ENCODE assay signal across 13 cellular contexts in the genomic region with DNA sequence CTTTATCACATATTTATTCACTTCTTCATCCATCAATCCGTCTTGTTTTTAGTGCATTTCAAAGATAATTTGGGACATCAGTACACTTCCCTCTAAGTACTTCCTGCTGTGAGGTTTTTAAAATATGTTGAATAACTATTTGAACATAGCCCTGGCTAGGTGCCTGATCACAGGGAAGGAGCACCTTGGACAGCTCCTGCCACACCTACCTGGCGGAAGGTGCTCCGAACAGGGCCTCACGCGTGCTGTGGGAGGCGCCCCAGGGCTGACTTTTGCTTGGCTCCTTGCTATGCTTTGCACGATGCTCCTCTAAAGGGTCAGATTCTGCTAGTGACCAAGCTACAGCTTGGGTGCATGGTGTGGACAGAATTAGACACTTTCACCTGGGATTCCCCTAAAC. TPM values are rescaled to one million over a fixed set of nuclear protein-coding genes. Genes with fewer than 3 reads are reported as not detected.
DNase-seq lines count a peak whose midpoint lies in the region; ATAC-seq and TF ChIP-seq lines count a peak whose summit lies in the region.
"Had no signal": no experiment of that assay in that cellular context is flagged by ENCODE, and none has a peak within 500 bp of the region (broad histone marks: within the 10 kb centered on the region; RNA-seq: fewer than 3 reads in every experiment).

No MANE protein-coding gene starts in this region.

- H3K4me1 ChIP-seq in GM23338 (ENCODE audit: insufficient read depth) (no peaks in the 10 kb centered on the region; the same call in 1 of the 2 replicates), liver (ENCODE audit: control insufficient read depth in 4 of 4, insufficient read depth in 4 of 4, low read length in 3 of 4) (peaks cover 4 to 8% (median 6%) of the 10 kb centered on the region in 4 donors)

- CTCF ChIA-PET in activated naive CD4-positive, alpha-beta T cell treated with anti-CD3 and anti-CD28 coated beads, Interleukin-2, amount 10 ng/mL, durations not matched to agents 7 days and 5 days (lab: Charles Lee) = interaction anchor here (0.8 to 1.8 kb wide), 3 partner anchors 19 to 53 kb away, joined by 3 to 14 read pairs (median 3); no protein-coding TSS in a partner anchor

- H3K36me3 Mint-ChIP-seq in GM23338 (ENCODE audit: low read depth) = no peaks in the 10 kb centered on the region; the same call in 2 of the 3 replicates
- H3K36me3 Mint-ChIP-seq in activated naive CD4-positive, alpha-beta T cell treated with anti-CD3 and anti-CD28 coated beads, Interleukin-2, amount 10 ng/mL, durations not matched to agents 7 days and 5 days = no peaks in the 10 kb centered on the region
- H3K36me3 Mint-ChIP-seq: naive B cell had no signal

- TF ChIP-seq CTCF in GM23338 (conservative IDR thresholded peaks at IDR 0.05; ENCODE audit: low read depth in 2 of 2) (peak; percentile 9 to 56; a peak in 2 of 4 replicates), liver (IDR thresholded peaks at IDR 0.05; ENCODE audit: low read depth, low read length, missing input control) (no peak)

- H3K27me3 ChIP-seq in GM23338 (ENCODE audit: insufficient read depth) (peaks cover 10% of the 10 kb centered on the region; the same call in 1 of the 2 replicates), liver (ENCODE audit: control insufficient read depth in 4 of 4, insufficient read depth in 4 of 4, low read length in 3 of 4) (no peaks in the 10 kb centered on the region)
- H3K27me3 ChIP-seq: sigmoid colon had no signal

- whole genome bisulfite sequencing in liver = 61% methylated on average over 7 of the region's 7 CpGs

- H3K27ac Mint-ChIP-seq in GM23338 = no peak overlapping the region
- no peak overlapping the region for H3K27ac Mint-ChIP-seq in activated naive CD4-positive, alpha-beta T cell treated with anti-CD3 and anti-CD28 coated beads, Interleukin-2, amount 10 ng/mL, durations not matched to agents 7 days and 5 days
- H3K27ac Mint-ChIP-seq: activated B cell treated with CpG ODN at 0.5 μM for 24 hours had no signal

- peaks cover 10% of the 10 kb centered on the region for H3K4me1 Mint-ChIP-seq in GM23338
- H3K4me1 Mint-ChIP-seq in activated naive CD4-positive, alpha-beta T cell treated with anti-CD3 and anti-CD28 coated beads, Interleukin-2, amount 10 ng/mL, durations not matched to agents 7 days and 5 days = peaks cover 18% of the 10 kb centered on the region

- H3K9me3 ChIP-seq in liver (ENCODE audit: control insufficient read depth in 4 of 4, low read length in 3 of 4) = no peaks in the 10 kb centered on the region
- H3K9me3 ChIP-seq: sigmoid colon, thoracic aorta had no signal

- H3K9me2 ChIP-seq in GM23338 (ENCODE audit: insufficient read depth) = no peaks in the 10 kb centered on the region

- no peak overlapping the region for H3K4me3 Mint-ChIP-seq in GM23338
- no peak overlapping the region for H3K4me3 Mint-ChIP-seq in activated naive CD4-positive, alpha-beta T cell treated with anti-CD3 and anti-CD28 coated beads, Interleukin-2, amount 10 ng/mL, durations not matched to agents 7 days and 5 days
- H3K4me3 Mint-ChIP-seq: activated B cell treated with CpG ODN at 0.5 μM for 24 hours had no signal

- no peaks in the 10 kb centered on the region; the same call in 2 of the 3 replicates for H3K9me3 Mint-ChIP-seq in GM23338
- no peaks in the 10 kb centered on the region for H3K9me3 Mint-ChIP-seq in activated naive CD4-positive, alpha-beta T cell treated with anti-CD3 and anti-CD28 coated beads, Interleukin-2, amount 10 ng/mL, durations not matched to agents 7 days and 5 days
- H3K9me3 Mint-ChIP-seq: activated B cell treated with CpG ODN at 0.5 μM for 24 hours had no signal

- no peak overlapping the region for H3K27ac ChIP-seq in GM23338 (ENCODE audit: low read depth)
- no peak overlapping the region for H3K27ac ChIP-seq in liver (ENCODE audit: low read depth in 1 of 2, low read length in 2 of 2)
- H3K27ac ChIP-seq: sigmoid colon, thoracic aorta had no signal

- no peak overlapping the region for H3K4me2 ChIP-seq in GM23338

- no peaks in the 10 kb centered on the region for H4K20me1 ChIP-seq in GM23338 (replicated peaks; ENCODE audit: insufficient read depth)

- H3K79me2 ChIP-seq in GM23338 (replicated peaks; ENCODE audit: insufficient read depth) = no peaks in the 10 kb centered on the region

- H2AFZ ChIP-seq in GM23338 = no peak overlapping the region

- TF ChIP-seq RAD21 in liver (IDR thresholded peaks at IDR 0.05) = no peak

- DNase-seq in GM23338 (ENCODE audit: low spot score) (peak; percentile 77), LoVo (ENCODE audit: low spot score) (peak; percentile 34), OCI-M2 (lab: John Stamatoyannopoulos, UW; ENCODE audit: unreplicated experiment) (no peak), COR-L47 (lab: John Stamatoyannopoulos, UW) (no peak)
- peak; percentile 80 for DNase-seq in activated naive CD4-positive, alpha-beta T cell treated with anti-CD3 and anti-CD28 coated beads, Interleukin-2, amount 10 ng/mL, durations not matched to agents 7 days and 5 days
- DNase-seq: activated B cell treated with CpG ODN at 0.5 μM for 24 hours, MV-4-11, naive B cell had no signal

- H3K9ac ChIP-seq in liver (ENCODE audit: low read depth in 1 of 2, low read length in 2 of 2) = no peak overlapping the region

- H3K4me3 ChIP-seq in GM23338 (no peak overlapping the region), liver (ENCODE audit: low read depth in 1 of 3, low read length in 3 of 3) (no peak overlapping the region)
- H3K4me3 ChIP-seq: sigmoid colon, thoracic aorta had no signal

- H3K36me3 ChIP-seq in GM23338 (ENCODE audit: insufficient read depth) (no peaks in the 10 kb centered on the region), liver (ENCODE audit: control insufficient read depth in 4 of 4, insufficient read depth in 3 of 4, low read depth in 1 of 4, low read length in 3 of 4) (peaks cover 0 to 3% (median under 1%) of the 10 kb centered on the region in 4 donors)

- peaks cover 10% of the 10 kb centered on the region for H3K27me3 Mint-ChIP-seq in GM23338 (ENCODE audit: insufficient read depth, low read depth, poor library complexity)
- H3K27me3 Mint-ChIP-seq in activated naive CD4-positive, alpha-beta T cell treated with anti-CD3 and anti-CD28 coated beads, Interleukin-2, amount 10 ng/mL, durations not matched to agents 7 days and 5 days = peaks cover 81% of the 10 kb centered on the region

- H3F3A ChIP-seq in GM23338 (replicated peaks; ENCODE audit: low read depth) = no peaks in the 10 kb centered on the region

- peak; percentile 69 for ATAC-seq in GM23338
- no peak for ATAC-seq in GM19452 (IDR thresholded peaks at IDR 0.05; ENCODE audit: unreplicated experiment)
- ATAC-seq: Right ventricle myocardium inferior had no signal

TF ChIP-seq in GM23338, 12 proteins besides CTCF, POLR2A, EP300 and RAD21 (continues in another document):
- TF ChIP-seq JUNB (IDR thresholded peaks at IDR 0.05; ENCODE audit: unreplicated experiment) (no peak), POLR2AphosphoS5 (IDR thresholded peaks at IDR 0.05; ENCODE audit: low read depth) (no peak), EZH2phosphoT487 (IDR thresholded peaks at IDR 0.05; ENCODE audit: unreplicated experiment) (no peak)

TF ChIP-seq in liver, 16 proteins besides CTCF, POLR2A, EP300 and RAD21:
- TF ChIP-seq, protein P1, sequence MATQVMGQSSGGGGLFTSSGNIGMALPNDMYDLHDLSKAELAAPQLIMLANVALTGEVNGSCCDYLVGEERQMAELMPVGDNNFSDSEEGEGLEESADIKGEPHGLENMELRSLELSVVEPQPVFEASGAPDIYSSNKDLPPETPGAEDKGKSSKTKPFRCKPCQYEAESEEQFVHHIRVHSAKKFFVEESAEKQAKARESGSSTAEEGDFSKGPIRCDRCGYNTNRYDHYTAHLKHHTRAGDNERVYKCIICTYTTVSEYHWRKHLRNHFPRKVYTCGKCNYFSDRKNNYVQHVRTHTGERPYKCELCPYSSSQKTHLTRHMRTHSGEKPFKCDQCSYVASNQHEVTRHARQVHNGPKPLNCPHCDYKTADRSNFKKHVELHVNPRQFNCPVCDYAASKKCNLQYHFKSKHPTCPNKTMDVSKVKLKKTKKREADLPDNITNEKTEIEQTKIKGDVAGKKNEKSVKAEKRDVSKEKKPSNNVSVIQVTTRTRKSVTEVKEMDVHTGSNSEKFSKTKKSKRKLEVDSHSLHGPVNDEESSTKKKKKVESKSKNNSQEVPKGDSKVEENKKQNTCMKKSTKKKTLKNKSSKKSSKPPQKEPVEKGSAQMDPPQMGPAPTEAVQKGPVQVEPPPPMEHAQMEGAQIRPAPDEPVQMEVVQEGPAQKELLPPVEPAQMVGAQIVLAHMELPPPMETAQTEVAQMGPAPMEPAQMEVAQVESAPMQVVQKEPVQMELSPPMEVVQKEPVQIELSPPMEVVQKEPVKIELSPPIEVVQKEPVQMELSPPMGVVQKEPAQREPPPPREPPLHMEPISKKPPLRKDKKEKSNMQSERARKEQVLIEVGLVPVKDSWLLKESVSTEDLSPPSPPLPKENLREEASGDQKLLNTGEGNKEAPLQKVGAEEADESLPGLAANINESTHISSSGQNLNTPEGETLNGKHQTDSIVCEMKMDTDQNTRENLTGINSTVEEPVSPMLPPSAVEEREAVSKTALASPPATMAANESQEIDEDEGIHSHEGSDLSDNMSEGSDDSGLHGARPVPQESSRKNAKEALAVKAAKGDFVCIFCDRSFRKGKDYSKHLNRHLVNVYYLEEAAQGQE (IDR thresholded peaks at IDR 0.05) = peak; percentile 96
- no peak for TF ChIP-seq FOXA1 (IDR thresholded peaks at IDR 0.05)
TF ChIP-seq in liver: peak in this region for 1.

RNA-seq across cellular contexts. Expression of a gene that starts 4.9 kb away (rescaled TPM):
- total RNA-seq in GM23338 (2014; rRNA removed; shearing (Covaris generic)) = 9.4 and 9.9 TPM in 2 replicates
- polyA plus RNA-seq in GM23338 (2016; fragmentation: Nextera tagmentation; extraction: Ambion mirVana) = 8.0 and 9.4 TPM in 2 replicates
- total RNA-seq in liver = 1 to 10 TPM in 1 of 2 donors, under 1 TPM in 1; 0.61 to 1.6 TPM
- polyA plus RNA-seq in liver = 1 to 10 TPM; 1.0 to 1.7 TPM

RNA-seq across cellular contexts. Expression of a gene that starts 12.5 kb away (rescaled TPM):
- 0.49 and 1.6 TPM in 2 replicates for total RNA-seq in GM23338 (2014; rRNA removed; shearing (Covaris generic))
- 0.40 and 0.56 TPM in 2 replicates for polyA plus RNA-seq in GM23338 (2016; fragmentation: Nextera tagmentation; extraction: Ambion mirVana)
- 1 to 10 TPM in 1 of 2 donors, under 1 TPM in 1; 0.14 to 4.4 TPM for total RNA-seq in liver
- polyA plus RNA-seq in liver = 1 to 10 TPM; 3.0 to 4.7 TPM
- total RNA-seq: activated B cell treated with CpG ODN at 0.5 μM for 24 hours had no signal

RNA-seq across cellular contexts. Expression of a gene that starts 15.1 kb away (rescaled TPM):
- 2.7 and 4.4 TPM in 2 replicates for total RNA-seq in GM23338 (2014; rRNA removed; shearing (Covaris generic))
- polyA plus RNA-seq in GM23338 (2016; fragmentation: Nextera tagmentation; extraction: Ambion mirVana) = 0.89 and 0.95 TPM in 2 replicates
- total RNA-seq in liver = 1 to 10 TPM; 2.5 to 2.8 TPM
- 1 to 10 TPM; 1.3 to 1.5 TPM for polyA plus RNA-seq in liver

RNA-seq across cellular contexts. Expression of a gene that starts 30.7 kb away (rescaled TPM):
- 2.3 and 3.8 TPM in 2 replicates for total RNA-seq in GM23338 (2014; rRNA removed; shearing (Covaris generic))
- polyA plus RNA-seq in GM23338 (2016; fragmentation: Nextera tagmentation; extraction: Ambion mirVana) = 0.53 and 0.61 TPM in 2 replicates
- 1 to 10 TPM in 1 of 2 donors, under 1 TPM in 1; 0.75 to 4.6 TPM for total RNA-seq in liver
- polyA plus RNA-seq in liver = 1 to 10 TPM; 1.7 to 2.0 TPM

RNA-seq across cellular contexts. Expression of a gene that starts 52.6 kb away (rescaled TPM):
- total RNA-seq in GM23338 (2014; rRNA removed; shearing (Covaris generic)) = 94.2 and 104 TPM in 2 replicates
- polyA plus RNA-seq in GM23338 (2016; fragmentation: Nextera tagmentation; extraction: Ambion mirVana) (107 and 126 TPM in 2 replicates), liver (10 to 100 TPM; 62.5 to 88.6 TPM)
- total RNA-seq in liver = 10 to 100 TPM; 26.3 to 73.2 TPM

Comparison
In these comparisons a context has a peak if more than half of its experiments do, and no peak if none do; other contexts are left out.
1. DNase-seq: peak in GM23338 (single experiment), LoVo (single experiment) and activated naive CD4-positive, alpha-beta T cell treated with anti-CD3 and anti-CD28 coated beads, Interleukin-2, amount 10 ng/mL, durations not matched to agents 7 days and 5 days (single experiment); none in OCI-M2 (single experiment) and COR-L47 (single experiment).